22 cellular contexts compared by ENCODE assay signal in genomic region chr6:114260810-114261209, GRCh38.
"Had no signal": no experiment of that assay in that cellular context is flagged by ENCODE, and none has a peak within 500 bp of the region (broad histone marks: within the 10 kb centered on the region; RNA-seq: fewer than 3 reads in every experiment).

No MANE protein-coding gene starts in this region.

- ATAC-seq: foreskin keratinocyte, gastrocnemius medialis, heart right ventricle, left cardiac atrium, left lung, left ventricle myocardium superior, lower lobe of right lung had no signal

- DNase-seq: dermis blood vessel endothelial cell; dorsolateral prefrontal cortex; effector CD4-positive, alpha-beta T cell; effector memory CD4-positive, alpha-beta T cell; foreskin keratinocyte; gastrocnemius medialis; glutamatergic neuron; head of caudate nucleus; heart right ventricle; hippocampal formation; left cardiac atrium; left lung; left ventricle myocardium superior; lower lobe of right lung; mesendoderm; midbrain had no signal

- H3K4me1 ChIP-seq: esophagus muscularis mucosa, foreskin keratinocyte, gastrocnemius medialis, heart right ventricle, left lung, lower lobe of right lung had no signal

- H3K9me3 ChIP-seq: esophagus muscularis mucosa, gastrocnemius medialis, heart right ventricle, left lung, lower lobe of right lung had no signal

- H3K36me3 ChIP-seq: esophagus muscularis mucosa, gastrocnemius medialis, heart right ventricle, left lung, lower lobe of right lung had no signal

- FAIRE-seq: colon, endothelial cell of umbilical vein, islet of Langerhans, keratinocyte had no signal

- H3K27ac ChIP-seq: coronary artery, esophagus muscularis mucosa, foreskin keratinocyte, gastrocnemius medialis, heart right ventricle, left lung, lower lobe of right lung had no signal

- H3K4me3 ChIP-seq: coronary artery, dorsolateral prefrontal cortex, esophagus muscularis mucosa, gastrocnemius medialis, heart right ventricle, left lung, lower lobe of right lung had no signal

- H3K27me3 ChIP-seq: dorsolateral prefrontal cortex, esophagus muscularis mucosa, foreskin keratinocyte, gastrocnemius medialis, heart right ventricle, left lung had no signal
